Comparison of ENCODE assay signal across 11 cellular contexts in genomic region chr16:81817789-81818304, GRCh38. TPM values are rescaled to one million over a fixed set of nuclear protein-coding genes. Genes with fewer than 3 reads are reported as not detected.
DNase-seq lines count a peak whose midpoint lies in the region; ATAC-seq, FAIRE-seq and TF ChIP-seq lines count a peak whose summit lies in the region.
"Had no signal": no experiment of that assay in that cellular context is flagged by ENCODE, and none has a peak within 500 bp of the region (broad histone marks: within the 10 kb centered on the region; RNA-seq: fewer than 3 reads in every experiment).

No MANE protein-coding gene starts in this region.

- H3K36me3 ChIP-seq in mucosa of descending colon (ENCODE audit: low read depth), result no peaks in the 10 kb centered on the region
- H3K36me3 ChIP-seq in testis (ENCODE audit: low read depth, missing control alignments), result no peaks in the 10 kb centered on the region

- H3K4me3 ChIP-seq in mucosa of descending colon (no peak overlapping the region), testis (no peak overlapping the region)
- H3K4me3 ChIP-seq: body of pancreas, psoas muscle had no signal

- intact Hi-C loops in mucosa of descending colon (cut with DNase I, micrococcal nuclease), result no loop called here
- intact Hi-C loops in testis (cut with DNase I; ENCODE audit: low total_unique reads), result no loop called here

- no peaks in the 10 kb centered on the region for H3K9me3 ChIP-seq in mucosa of descending colon
- H3K9me3 ChIP-seq in testis, result no peaks in the 10 kb centered on the region
- H3K9me3 ChIP-seq: body of pancreas, psoas muscle had no signal

- no peak for TF ChIP-seq CTCF in mucosa of descending colon (IDR thresholded peaks at IDR 0.05)
- no peak for TF ChIP-seq CTCF in testis (IDR thresholded peaks at IDR 0.05)
- TF ChIP-seq CTCF in D721Med (IDR thresholded peaks at IDR 0.05; ENCODE audit: insufficient read depth, missing control alignments), result no peak

- DNase-seq in MV-4-11 (lab: John Stamatoyannopoulos, UW) (peak; percentile 85), mucosa of descending colon (no peak), testis (no peak), activated T-cell treated with anti-CD3 and anti-CD28 coated beads for 4 hours (no peak), D721Med (ENCODE audit: insufficient read length, low spot score) (no peak)
- DNase-seq: psoas muscle; stimulated activated naive CD4-positive, alpha-beta T cell had no signal

- H3K27me3 ChIP-seq in testis, result no peaks in the 10 kb centered on the region
- H3K27me3 ChIP-seq: body of pancreas had no signal

- no peak overlapping the region for H3K27ac ChIP-seq in testis
- H3K27ac ChIP-seq: body of pancreas, psoas muscle had no signal

- H3K4me1 ChIP-seq in mucosa of descending colon (ENCODE audit: low read depth) (no peaks in the 10 kb centered on the region), testis (no peaks in the 10 kb centered on the region)
- H3K4me1 ChIP-seq: body of pancreas, psoas muscle had no signal

- FAIRE-seq in D721Med (lab: Jason Lieb, UNC), result no peak

- ATAC-seq in GM18502 (IDR thresholded peaks at IDR 0.05; ENCODE audit: poor library complexity, unreplicated experiment) (peak; percentile 25), GM21529 (IDR thresholded peaks at IDR 0.05; ENCODE audit: unreplicated experiment) (peak; percentile 30), mucosa of descending colon (peak; percentile 72), GM18520 (IDR thresholded peaks at IDR 0.05; ENCODE audit: unreplicated experiment) (no peak)
- ATAC-seq: body of pancreas, psoas muscle had no signal

- TF ChIP-seq POLR2A in testis (IDR thresholded peaks at IDR 0.05), result no peak

- WGBS in testis, 2 donors, result 56 to 60% methylated on average over 9 of the region's 9 CpGs

RNA-seq across cellular contexts. Expression of gene PLCG2, which starts 38.8 kb away (rescaled TPM):
- total RNA-seq in mucosa of descending colon (10 to 100 TPM; 14.7 to 19.5 (median 15.0) TPM), testis (10 to 100 TPM in 1 of 2 donors, 1 to 10 TPM in 1; 8.0 to 11.3 TPM)
- 6.8 TPM for polyA plus RNA-seq in testis (ENCODE audit: insufficient read depth, low read depth, low replicate concordance)
